In genomic region chr1:183607322-183607980, GRCh38 we compare ENCODE assay signal across 17 cellular contexts. TPM values are rescaled to one million over a fixed set of nuclear protein-coding genes. Genes with fewer than 3 reads are reported as not detected.
DNase-seq lines count a peak whose midpoint lies in the region; ATAC-seq, FAIRE-seq and TF ChIP-seq lines count a peak whose summit lies in the region.
"Had no signal": no experiment of that assay in that cellular context is flagged by ENCODE, and none has a peak within 500 bp of the region (broad histone marks: within the 10 kb centered on the region; RNA-seq: fewer than 3 reads in every experiment).

No MANE protein-coding gene starts in this region.

- H3K27me3 ChIP-seq in esophagus muscularis mucosa (no peaks in the 10 kb centered on the region), aorta (ENCODE audit: control insufficient read depth in 1 of 2, insufficient read depth in 2 of 2, low read length in 1 of 2) (no peaks in the 10 kb centered on the region)
- H3K27me3 ChIP-seq: tibial artery had no signal

- DNase-seq in A549 (ENCODE audit: low read depth in 1 of 2, low spot score in 1 of 2) = no peak
- no peak for DNase-seq in esophagus muscularis mucosa (ENCODE audit: extremely low spot score)
- DNase-seq in activated gamma-delta T cell (lab: John Stamatoyannopoulos, UW) = no peak
- no peak for DNase-seq in aorta
- DNase-seq: activated CD4-positive, alpha-beta memory T cell treated with anti-CD3 and anti-CD28 coated beads for 36 hours; activated gamma-delta T cell treated with Interleukin-2 at 50 U/mL for 16 hours; NCI-H1694; NCI-H82; T-cell; tibial artery had no signal

- 79% methylated on average over 2 of the region's 2 CpGs for WGBS in A549 (ENCODE audit: missing lambda C conversion rate)
- 65% methylated on average over 2 of the region's 2 CpGs for WGBS in esophagus muscularis mucosa
- 71 to 82% methylated on average over 2 of the region's 2 CpGs for WGBS in aorta, 2 donors

- no peak for ATAC-seq in A549
- ATAC-seq in GM19395 (IDR thresholded peaks at IDR 0.05; ENCODE audit: unreplicated experiment) = peak; percentile 37
- ATAC-seq in HG03097 (IDR thresholded peaks at IDR 0.05; ENCODE audit: low FRiP score, unreplicated experiment) = peak; percentile 40
- ATAC-seq in activated T-helper 17 cell treated with anti-CD3 and anti-CD28 coated beads, Interleukin-2, amount 50 U/mL, for 72 hours (replicated peaks) = no peak
- ATAC-seq in HG02970 (IDR thresholded peaks at IDR 0.05; ENCODE audit: low FRiP score, unreplicated experiment) = no peak
- no peak for ATAC-seq in aorta (ENCODE audit: low FRiP score)
- ATAC-seq: T-cell had no signal

- TF ChIP-seq CTCF in A549 (IDR thresholded peaks at IDR 0.05) (no peak), esophagus muscularis mucosa (IDR thresholded peaks at IDR 0.05) (no peak)

- H3K36me3 ChIP-seq in esophagus muscularis mucosa (no peaks in the 10 kb centered on the region), aorta (ENCODE audit: control insufficient read depth in 1 of 2, insufficient read depth in 2 of 2, low read length in 1 of 2) (no peaks in the 10 kb centered on the region)
- H3K36me3 ChIP-seq: tibial artery had no signal

- H3K4me3 ChIP-seq in A549 (no peak overlapping the region), esophagus muscularis mucosa (no peak overlapping the region), aorta (ENCODE audit: low read length in 2 of 2) (no peak overlapping the region)
- H3K4me3 ChIP-seq: tibial artery had no signal

- H3K4me3 Mint-ChIP-seq in activated T-helper 17 cell treated with anti-CD3 and anti-CD28 coated beads, Interleukin-2, amount 50 U/mL, for 72 hours = no peak overlapping the region
- H3K4me3 Mint-ChIP-seq: activated CD4-positive, alpha-beta memory T cell treated with anti-CD3 and anti-CD28 coated beads for 36 hours; central memory CD8-positive, alpha-beta T cell; T-cell had no signal

- CTCF ChIA-PET in A549 (lab: Yijun Ruan, JAX) = interaction anchor here (0.7 kb wide), 1 partner anchor 12 kb away, joined by 3 read pairs; no protein-coding TSS in a partner anchor

- FAIRE-seq in A549 (lab: Jason Lieb, UNC) = no peak

- no peak overlapping the region for H3K4me2 ChIP-seq in A549

- no peak for TF ChIP-seq EP300 in A549 (IDR thresholded peaks at IDR 0.05)
- TF ChIP-seq EP300 in esophagus muscularis mucosa (IDR thresholded peaks at IDR 0.05) = no peak

- POLR2A ChIA-PET in A549 (lab: Yijun Ruan, JAX) = interaction anchor here (0.6 kb wide), 1 partner anchor 146 kb away, joined by 3 read pairs; no protein-coding TSS in a partner anchor

- no peak for TF ChIP-seq POLR2A in A549 (IDR thresholded peaks at IDR 0.05; ENCODE audit: low read length)
- TF ChIP-seq POLR2A in esophagus muscularis mucosa (IDR thresholded peaks at IDR 0.05; ENCODE audit: low read depth) = no peak

- no peaks in the 10 kb centered on the region for H3K36me3 Mint-ChIP-seq in activated T-helper 17 cell treated with anti-CD3 and anti-CD28 coated beads, Interleukin-2, amount 50 U/mL, for 72 hours (ENCODE audit: low read depth)
- H3K36me3 Mint-ChIP-seq: activated CD4-positive, alpha-beta memory T cell treated with anti-CD3 and anti-CD28 coated beads for 36 hours; T-cell had no signal

- intact Hi-C loops in esophagus muscularis mucosa (cut with DNase I) = no loop called here
- intact Hi-C loops in aorta (cut with DNase I) = no loop called here

- peaks cover 31% of the 10 kb centered on the region for H3K4me1 ChIP-seq in A549
- peaks cover 22 to 32% (median 25%) of the 10 kb centered on the region in 4 donors for H3K4me1 ChIP-seq in esophagus muscularis mucosa
- peaks cover 3 to 8% of the 10 kb centered on the region in 2 donors for H3K4me1 ChIP-seq in aorta (ENCODE audit: control insufficient read depth in 1 of 2, insufficient read depth in 2 of 2, low read length in 2 of 2)

- H3K4me1 Mint-ChIP-seq in activated T-helper 17 cell treated with anti-CD3 and anti-CD28 coated beads, Interleukin-2, amount 50 U/mL, for 72 hours = peaks cover 4% of the 10 kb centered on the region
- H3K4me1 Mint-ChIP-seq: central memory CD8-positive, alpha-beta T cell had no signal

- H3K27me3 Mint-ChIP-seq in activated T-helper 17 cell treated with anti-CD3 and anti-CD28 coated beads, Interleukin-2, amount 50 U/mL, for 72 hours = peaks cover 4% of the 10 kb centered on the region

- peak overlapping the region; percentile 68 to 69; a peak in 5 of 6 replicates for H3K27ac ChIP-seq in A549
- H3K27ac ChIP-seq in esophagus muscularis mucosa (replicated peaks in 1 of 4) = no peak overlapping the region
- no peak overlapping the region for H3K27ac ChIP-seq in aorta (ENCODE audit: low read depth in 1 of 2, low read length in 2 of 2)

- H3K9me3 ChIP-seq in A549 (no peaks in the 10 kb centered on the region), esophagus muscularis mucosa (no peaks in the 10 kb centered on the region), aorta (ENCODE audit: control insufficient read depth, low read length) (no peaks in the 10 kb centered on the region)
- H3K9me3 ChIP-seq: tibial artery had no signal

- TF ChIP-seq RAD21 in A549 (conservative IDR thresholded peaks at IDR 0.05 in 1 of 2, IDR thresholded peaks at IDR 0.05 in 1 of 2) = no peak

- peak overlapping the region; percentile 2 for H3K27ac Mint-ChIP-seq in activated T-helper 17 cell treated with anti-CD3 and anti-CD28 coated beads, Interleukin-2, amount 50 U/mL, for 72 hours
- H3K27ac Mint-ChIP-seq: activated CD4-positive, alpha-beta memory T cell treated with anti-CD3 and anti-CD28 coated beads for 36 hours; T-cell had no signal

- H3K9me3 Mint-ChIP-seq in activated T-helper 17 cell treated with anti-CD3 and anti-CD28 coated beads, Interleukin-2, amount 50 U/mL, for 72 hours = no peaks in the 10 kb centered on the region
- H3K9me3 Mint-ChIP-seq: activated CD4-positive, alpha-beta memory T cell treated with anti-CD3 and anti-CD28 coated beads for 36 hours; central memory CD8-positive, alpha-beta T cell; T-cell had no signal

TF ChIP-seq in A549, 52 proteins besides CTCF, POLR2A, EP300 and RAD21:
- TF ChIP-seq TP53 (CRISPR knock-in tag; IDR thresholded peaks at IDR 0.05) = no peak
- no peak for TF ChIP-seq NR3C1 (IDR thresholded peaks at IDR 0.05)
- no peak for TF ChIP-seq RNF2 (IDR thresholded peaks at IDR 0.05; ENCODE audit: borderline replicate concordance, low read depth)

RNA-seq across cellular contexts. Expression of gene NCF2, which starts 17.2 kb away (rescaled TPM):
- polyA plus RNA-seq in A549 (2011; rRNA removed) (4.5 and 5.5 TPM in 2 replicates), A549 (2017; fragmentation: RNase III; extraction: RNeasy Plus Mini Kit Qiagen cat#74134 plus additional on column Dnase treatment) (4.6 to 6.2 TPM (median 4.9 TPM) in 3 replicates), aorta (10 to 100 TPM in 1 of 2 donors, 1 to 10 TPM in 1; 2.2 to 19.8 TPM)
- 5.2 and 5.9 TPM in 2 replicates for polyA plus RNA-seq in A549 (2012; cell fraction: cytosol; rRNA removed)
- 4.7 and 7.4 TPM in 2 replicates for polyA plus RNA-seq in A549 (2012; cell fraction: nucleus; rRNA removed)
- 2.7 and 3.6 TPM in 2 replicates for polyA minus RNA-seq in A549 (2011; rRNA and poly(A)+ RNA removed)
- 10 to 100 TPM in 1 of 2 donors, 1 to 10 TPM in 1; 4.4 to 18.7 TPM for total RNA-seq in activated T-helper 17 cell treated with anti-CD3 and anti-CD28 coated beads, Interleukin-2, amount 50 U/mL, for 72 hours
- total RNA-seq in esophagus muscularis mucosa (10 to 100 TPM in 1 of 4 donors, 1 to 10 TPM in 3; 5.2 to 26.0 (median 9.5) TPM), aorta (10 to 100 TPM; 17.0 to 28.0 TPM)
- total RNA-seq: myocyte had no signal

RNA-seq across cellular contexts. Expression of gene ARPC5, which starts 28.1 kb away (rescaled TPM):
- polyA plus RNA-seq in A549 (2011; rRNA removed) (147 and 189 TPM in 2 replicates), A549 (2017; fragmentation: RNase III; extraction: RNeasy Plus Mini Kit Qiagen cat#74134 plus additional on column Dnase treatment) (180 to 207 TPM (median 198 TPM) in 3 replicates), aorta (100 to 1,000 TPM in 1 of 2 donors, 10 to 100 TPM in 1; 90.6 to 162 TPM)
- 37.2 and 44.0 TPM in 2 replicates for polyA plus RNA-seq in A549 (2012; cell fraction: cytosol; rRNA removed)
- 9.9 and 21.1 TPM in 2 replicates for polyA plus RNA-seq in A549 (2012; cell fraction: nucleus; rRNA removed)
- 52.7 and 59.0 TPM in 2 replicates for polyA minus RNA-seq in A549 (2011; rRNA and poly(A)+ RNA removed)
- total RNA-seq in activated T-helper 17 cell treated with anti-CD3 and anti-CD28 coated beads, Interleukin-2, amount 50 U/mL, for 72 hours = 100 to 1,000 TPM; 130 to 164 TPM
- total RNA-seq in esophagus muscularis mucosa (100 to 1,000 TPM in 1 of 4 donors, 10 to 100 TPM in 3; 80.6 to 111 (median 91.1) TPM), aorta (100 to 1,000 TPM; 115 to 131 TPM)

RNA-seq across cellular contexts. Expression of gene APOBEC4, which starts 45.7 kb away (rescaled TPM):
- polyA plus RNA-seq in A549 (2011; rRNA removed) = not detected in 2 replicates
- polyA plus RNA-seq in A549 (2012; cell fraction: cytosol; rRNA removed) = not detected in 2 replicates
- polyA plus RNA-seq in A549 (2012; cell fraction: nucleus; rRNA removed) = not detected in 2 replicates
- not detected in 3 replicates for polyA plus RNA-seq in A549 (2017; fragmentation: RNase III; extraction: RNeasy Plus Mini Kit Qiagen cat#74134 plus additional on column Dnase treatment)
- not detected in 2 replicates for polyA minus RNA-seq in A549 (2011; rRNA and poly(A)+ RNA removed)
- total RNA-seq in activated T-helper 17 cell treated with anti-CD3 and anti-CD28 coated beads, Interleukin-2, amount 50 U/mL, for 72 hours = not detected
- not detected for total RNA-seq in esophagus muscularis mucosa
- not detected for total RNA-seq in aorta
- polyA plus RNA-seq in aorta = not detected
- total RNA-seq: activated CD4-positive, alpha-beta memory T cell treated with anti-CD3 and anti-CD28 coated beads for 36 hours; Daoy; myocyte; T-cell had no signal

Comparison
In these comparisons a context has a peak if more than half of its experiments do, and no peak if none do; other contexts are left out.
1. ATAC-seq: peak in GM19395 (single experiment) and HG03097 (single experiment); none in A549 (0 of 2), activated T-helper 17 cell treated with anti-CD3 and anti-CD28 coated beads, Interleukin-2, amount 50 U/mL, for 72 hours (single experiment), HG02970 (single experiment) and aorta (single experiment).
2. H3K27ac ChIP-seq: peak in A549 (2 of 2); none in esophagus muscularis mucosa (0 of 4) and aorta (0 of 2).